Comparison of ENCODE assay signal across 40 cellular contexts in genomic region chrX:85429066-85429465, GRCh38. TPM values are rescaled to one million over a fixed set of nuclear protein-coding genes. Genes with fewer than 3 reads are reported as not detected.
"Had no signal": no experiment of that assay in that cellular context is flagged by ENCODE, and none has a peak within 500 bp of the region (broad histone marks: within the 10 kb centered on the region; RNA-seq: fewer than 3 reads in every experiment).

No MANE protein-coding gene starts in this region.

- H3K36me3 ChIP-seq: adrenal gland, ascending aorta, brain microvascular endothelial cell, breast epithelium, cardiac muscle cell had no signal

- H3K4me3 Mint-ChIP-seq: activated naive CD4-positive, alpha-beta T cell treated with anti-CD3 and anti-CD28 coated beads for 36 hours; activated naive CD4-positive, alpha-beta T cell treated with anti-CD3 and anti-CD28 coated beads, Interleukin-2, amount 10 ng/mL, durations not matched to agents 7 days and 5 days; activated naive CD4-positive, alpha-beta T cell treated with anti-CD3 and anti-CD28 coated beads, Interleukin-2, amount 50 U/mL, for 24 hours; activated naive CD8-positive, alpha-beta T cell; activated naive CD8-positive, alpha-beta T cell treated with anti-CD3 and anti-CD28 coated beads for 36 hours; activated naive CD8-positive, alpha-beta T cell treated with anti-CD3 and anti-CD28 coated beads, Interleukin-2, amount 10 ng/mL, durations not matched to agents 7 days and 5 days; activated naive CD8-positive, alpha-beta T cell treated with anti-CD3 and anti-CD28 coated beads, Interleukin-2, amount 50 U/mL, for 24 hours; activated T-cell treated with anti-CD3 and anti-CD28 coated beads, Interleukin-2, amount 50 U/mL, for 24 hours; activated T-cell treated with anti-CD3 and anti-CD28 coated beads, Interleukin-2, amount 50 U/mL, for 4 hours; activated T-cell treated with anti-CD3 and anti-CD28 coated beads, Interleukin-2, amount 50 U/mL, for 72 hours; activated T-helper 1 cell treated with anti-CD3 and anti-CD28 coated beads, Interleukin-12 subunit alpha, Interleukin-12 subunit beta, Interleukin-2, Interleukin-4 antibody, amounts not matched to agents 30 ng/mL and 10 ng/mL and 1 ng/mL, durations not matched to agents 14 hours and 24 hours and 36 hours; activated T-helper 17 cell treated with anti-CD3 and anti-CD28 coated beads, Interleukin-2, amount 50 U/mL, for 72 hours; brain; central memory CD8-positive, alpha-beta T cell had no signal

- DNase-seq: activated effector memory CD4-positive, alpha-beta T cell treated with anti-CD3 and anti-CD28 coated beads, Interleukin-2, amount 50 U/mL, for 16 hours; activated effector memory CD4-positive, alpha-beta T cell treated with Interleukin-2 at 50 U/mL for 16 hours; activated gamma-delta T cell; activated gamma-delta T cell treated with Interleukin-2 at 50 U/mL for 16 hours; activated naive CD4-positive, alpha-beta T cell; activated naive CD4-positive, alpha-beta T cell treated with anti-CD3 and anti-CD28 coated beads for 36 hours; activated naive CD4-positive, alpha-beta T cell treated with anti-CD3 and anti-CD28 coated beads, Interleukin-2, amount 10 ng/mL, durations not matched to agents 7 days and 5 days; activated naive CD4-positive, alpha-beta T cell treated with anti-CD3 and anti-CD28 coated beads, Interleukin-2, amount 50 U/mL, for 16 hours; activated naive CD4-positive, alpha-beta T cell treated with Interleukin-2 at 50 U/mL for 16 hours; activated naive CD8-positive, alpha-beta T cell treated with anti-CD3 and anti-CD28 coated beads for 36 hours; activated naive CD8-positive, alpha-beta T cell treated with anti-CD3 and anti-CD28 coated beads, Interleukin-2, amount 10 ng/mL, durations not matched to agents 7 days and 5 days; activated naive CD8-positive, alpha-beta T cell treated with anti-CD3 and anti-CD28 coated beads, Interleukin-2, amount 50 U/mL, for 24 hours; activated T-cell treated with anti-CD3 and anti-CD28 coated beads, Interleukin-2, amount 50 U/mL, for 24 hours; activated T-cell treated with anti-CD3 and anti-CD28 coated beads, Interleukin-2, amount 50 U/mL, for 4 hours; activated T-cell treated with anti-CD3 and anti-CD28 coated beads, Interleukin-2, amount 50 U/mL, for 48 hours; activated T-cell treated with anti-CD3 and anti-CD28 coated beads, Interleukin-2, amount 50 U/mL, for 72 hours; adrenal gland; amniotic stem cell; amygdala; anterior cingulate cortex; aorta; body of pancreas; brain microvascular endothelial cell; caudate nucleus; central memory CD4-positive, alpha-beta T cell; cerebellar nuclear complex had no signal

- H3K9me3 ChIP-seq: adrenal gland, ascending aorta, body of pancreas had no signal

- H3K27me3 Mint-ChIP-seq: activated naive CD4-positive, alpha-beta T cell treated with anti-CD3 and anti-CD28 coated beads, Interleukin-2, amount 10 ng/mL, durations not matched to agents 7 days and 5 days; activated naive CD4-positive, alpha-beta T cell treated with anti-CD3 and anti-CD28 coated beads, Interleukin-2, amount 50 U/mL, for 24 hours; activated naive CD8-positive, alpha-beta T cell; activated naive CD8-positive, alpha-beta T cell treated with anti-CD3 and anti-CD28 coated beads for 36 hours; activated naive CD8-positive, alpha-beta T cell treated with anti-CD3 and anti-CD28 coated beads, Interleukin-2, amount 10 ng/mL, durations not matched to agents 7 days and 5 days; activated naive CD8-positive, alpha-beta T cell treated with anti-CD3 and anti-CD28 coated beads, Interleukin-2, amount 50 U/mL, for 24 hours; activated T-helper 17 cell treated with anti-CD3 and anti-CD28 coated beads, Interleukin-2, amount 50 U/mL, for 72 hours; central memory CD8-positive, alpha-beta T cell had no signal

- H3K27ac ChIP-seq: adrenal gland, ascending aorta, body of pancreas, brain microvascular endothelial cell, breast epithelium, cardiac muscle cell had no signal

- H3K4me1 ChIP-seq: adrenal gland, ascending aorta, body of pancreas, breast epithelium had no signal

- H3K9me3 Mint-ChIP-seq: activated naive CD4-positive, alpha-beta T cell treated with anti-CD3 and anti-CD28 coated beads, Interleukin-2, amount 50 U/mL, for 24 hours; activated naive CD8-positive, alpha-beta T cell treated with anti-CD3 and anti-CD28 coated beads, Interleukin-2, amount 10 ng/mL, durations not matched to agents 7 days and 5 days; activated naive CD8-positive, alpha-beta T cell treated with anti-CD3 and anti-CD28 coated beads, Interleukin-2, amount 50 U/mL, for 24 hours had no signal

- H3K4me3 ChIP-seq: adrenal gland, ascending aorta, body of pancreas, breast epithelium, cardiac muscle cell had no signal

- H3K4me1 Mint-ChIP-seq: activated naive CD4-positive, alpha-beta T cell treated with anti-CD3 and anti-CD28 coated beads, Interleukin-2, amount 10 ng/mL, durations not matched to agents 7 days and 5 days; activated naive CD4-positive, alpha-beta T cell treated with anti-CD3 and anti-CD28 coated beads, Interleukin-2, amount 50 U/mL, for 24 hours; activated naive CD8-positive, alpha-beta T cell treated with anti-CD3 and anti-CD28 coated beads for 36 hours; activated naive CD8-positive, alpha-beta T cell treated with anti-CD3 and anti-CD28 coated beads, Interleukin-2, amount 10 ng/mL, durations not matched to agents 7 days and 5 days; activated naive CD8-positive, alpha-beta T cell treated with anti-CD3 and anti-CD28 coated beads, Interleukin-2, amount 50 U/mL, for 24 hours; activated T-helper 17 cell treated with anti-CD3 and anti-CD28 coated beads, Interleukin-2, amount 50 U/mL, for 72 hours; brain; central memory CD8-positive, alpha-beta T cell had no signal

- H3K27ac Mint-ChIP-seq: activated naive CD4-positive, alpha-beta T cell treated with anti-CD3 and anti-CD28 coated beads for 36 hours; activated naive CD4-positive, alpha-beta T cell treated with anti-CD3 and anti-CD28 coated beads, Interleukin-2, amount 10 ng/mL, durations not matched to agents 7 days and 5 days; activated naive CD4-positive, alpha-beta T cell treated with anti-CD3 and anti-CD28 coated beads, Interleukin-2, amount 50 U/mL, for 24 hours; activated naive CD4-positive, alpha-beta T cell treated with anti-CD3 and anti-CD28 coated beads, Interleukin-2, amount 50 U/mL, for 72 hours; activated naive CD8-positive, alpha-beta T cell; activated naive CD8-positive, alpha-beta T cell treated with anti-CD3 and anti-CD28 coated beads for 36 hours; activated naive CD8-positive, alpha-beta T cell treated with anti-CD3 and anti-CD28 coated beads, Interleukin-2, amount 10 ng/mL, durations not matched to agents 7 days and 5 days; activated naive CD8-positive, alpha-beta T cell treated with anti-CD3 and anti-CD28 coated beads, Interleukin-2, amount 50 U/mL, for 24 hours; activated T-cell treated with anti-CD3 and anti-CD28 coated beads, Interleukin-2, amount 50 U/mL, for 24 hours; activated T-cell treated with anti-CD3 and anti-CD28 coated beads, Interleukin-2, amount 50 U/mL, for 72 hours; activated T-helper 1 cell treated with anti-CD3 and anti-CD28 coated beads, Interleukin-12 subunit alpha, Interleukin-12 subunit beta, Interleukin-2, Interleukin-4 antibody, amounts not matched to agents 30 ng/mL and 10 ng/mL and 1 ng/mL, durations not matched to agents 14 hours and 24 hours and 36 hours; activated T-helper 17 cell treated with anti-CD3 and anti-CD28 coated beads, Interleukin-2, amount 50 U/mL, for 72 hours; activated T-helper 2 cell treated with anti-CD3 and anti-CD28 coated beads, Interferon-gamma antibody, Interleukin-2, Interleukin-4, amounts not matched to agents 10 μg/mL and 5 μg/mL and 100 μg/mL, durations not matched to agents 14 hours and 24 hours and 36 hours; brain had no signal

- FAIRE-seq: bronchial epithelial cell had no signal

- H3K36me3 Mint-ChIP-seq: activated naive CD4-positive, alpha-beta T cell treated with anti-CD3 and anti-CD28 coated beads, Interleukin-2, amount 10 ng/mL, durations not matched to agents 7 days and 5 days; activated naive CD4-positive, alpha-beta T cell treated with anti-CD3 and anti-CD28 coated beads, Interleukin-2, amount 50 U/mL, for 24 hours; activated naive CD8-positive, alpha-beta T cell; activated naive CD8-positive, alpha-beta T cell treated with anti-CD3 and anti-CD28 coated beads for 36 hours; activated naive CD8-positive, alpha-beta T cell treated with anti-CD3 and anti-CD28 coated beads, Interleukin-2, amount 10 ng/mL, durations not matched to agents 7 days and 5 days; brain had no signal

- ATAC-seq: activated naive CD4-positive, alpha-beta T cell treated with anti-CD3 and anti-CD28 coated beads, Interleukin-2, amount 50 U/mL, for 72 hours; activated naive CD8-positive, alpha-beta T cell treated with anti-CD3 and anti-CD28 coated beads, Interleukin-2, amount 50 U/mL, for 24 hours; activated T-cell treated with anti-CD3 and anti-CD28 coated beads, Interleukin-2, amount 50 U/mL, for 4 hours; activated T-cell treated with anti-CD3 and anti-CD28 coated beads, Interleukin-2, amount 50 U/mL, for 72 hours; activated T-helper 17 cell treated with anti-CD3 and anti-CD28 coated beads, Interleukin-2, amount 50 U/mL, for 72 hours; body of pancreas had no signal

RNA-seq across cellular contexts. Expression of gene POF1B, which starts 49.6 kb away (rescaled TPM):
- total RNA-seq: activated naive CD8-positive, alpha-beta T cell treated with anti-CD3 and anti-CD28 coated beads for 36 hours; activated T-helper 2 cell treated with anti-CD3 and anti-CD28 coated beads, Interferon-gamma antibody, Interleukin-2, Interleukin-4, amounts not matched to agents 10 μg/mL and 5 μg/mL and 100 μg/mL, durations not matched to agents 14 hours and 24 hours and 36 hours; astrocyte; chondrocyte had no signal
